ENCODE assay signal across 8 cellular contexts in genomic region chr9:89497978-89498844, GRCh38. TPM values are rescaled to one million over a fixed set of nuclear protein-coding genes. Genes with fewer than 3 reads are reported as not detected.
DNase-seq lines count a peak whose midpoint lies in the region; ATAC-seq lines count a peak whose summit lies in the region.

Gene SEMA4D (minus strand): TSS chr9:89498113. CDS start chr9:89405456, 92,657 bp downstream.

- H4K8ac ChIP-seq in mesenchymal stem cell (ENCODE audit: low read length): peak within 1 kb of the TSS; percentile 78

- H3K27me3 ChIP-seq in endocrine pancreas (ENCODE audit: control insufficient read depth, insufficient read depth, low read length) (no peaks in the 10 kb centered on the region), mesenchymal stem cell (ENCODE audit: control insufficient read depth in 1 of 2, insufficient read depth in 1 of 2, low read length in 2 of 2) (peaks cover 4 to 73% of the 10 kb centered on the region in 2 experiments)

- DNase-seq in GF-D8 (lab: John Stamatoyannopoulos, UW): peak; percentile 66
- DNase-seq in NCI-H2171 treated with DMSO at 0.1 percent for 48 hours (lab: John Stamatoyannopoulos, UW): peak; percentile 82
- DNase-seq in activated CD4-positive, alpha-beta T cell treated with anti-CD3 and anti-CD28 coated beads for 4 hours: peak; percentile 70 to 74
- DNase-seq in mesenchymal stem cell: peak; percentile 60
- peak in 4 of 6 experiments; percentile 14 to 62 (median 32) for DNase-seq in stimulated activated naive CD4-positive, alpha-beta T cell (lab: John Stamatoyannopoulos, UW)
- DNase-seq in dedifferentiated amniotic fluid mesenchymal stem cell (ENCODE audit: extremely low spot score): no peak

- H3K4me3 ChIP-seq in endocrine pancreas (ENCODE audit: control insufficient read depth, insufficient read depth, low read length) (peak within 1 kb of the TSS; percentile 63), mesenchymal stem cell (ENCODE audit: insufficient read depth in 1 of 2, low read depth in 1 of 2, low read length in 2 of 2) (peak within 1 kb of the TSS; percentile 56 to 74)

- no peak within 1 kb of the TSS for H3K27ac ChIP-seq in mesenchymal stem cell (ENCODE audit: low read length, poor library complexity, severe bottlenecking)

- peak within 1 kb of the TSS; percentile 85 for H2AK5ac ChIP-seq in mesenchymal stem cell (ENCODE audit: low read length, severe bottlenecking)

- H3K4me1 ChIP-seq in endocrine pancreas (ENCODE audit: control insufficient read depth, insufficient read depth, low read length) (peaks cover 8% of the 10 kb centered on the region), mesenchymal stem cell (ENCODE audit: control insufficient read depth, insufficient read depth, low read depth, low read length) (peaks cover 36% of the 10 kb centered on the region)

- no peak within 1 kb of the TSS for H2AFZ ChIP-seq in mesenchymal stem cell (ENCODE audit: low read depth, low read length)

- peak within 1 kb of the TSS; percentile 29 for H2BK120ac ChIP-seq in mesenchymal stem cell (ENCODE audit: low read depth, low read length)

- peak within 1 kb of the TSS; percentile 52 for H4K91ac ChIP-seq in mesenchymal stem cell (ENCODE audit: low read length)

- H3K79me1 ChIP-seq in mesenchymal stem cell (replicated peaks; ENCODE audit: low read length, poor library complexity, severe bottlenecking): peaks cover 18% of the 10 kb centered on the region

- WGBS in mesenchymal stem cell: 17% methylated on average over 37 of the region's 42 CpGs

- H3K14ac ChIP-seq in mesenchymal stem cell (ENCODE audit: low read length in 2 of 2): no peak within 1 kb of the TSS

- no peak within 1 kb of the TSS for H2BK12ac ChIP-seq in mesenchymal stem cell (ENCODE audit: low read length in 2 of 2)

- H3K4ac ChIP-seq in mesenchymal stem cell (ENCODE audit: low read depth in 1 of 2, low read length in 2 of 2): no peak within 1 kb of the TSS

- no peak within 1 kb of the TSS for H2BK15ac ChIP-seq in mesenchymal stem cell (ENCODE audit: low read depth, poor library complexity, severe bottlenecking)

- H3K9ac ChIP-seq in endocrine pancreas (ENCODE audit: control insufficient read depth, insufficient read depth, low read length) (peak within 1 kb of the TSS; percentile 73), mesenchymal stem cell (ENCODE audit: low read length) (no peak within 1 kb of the TSS)

- peak within 1 kb of the TSS in 1 of 2 experiments; percentile 26 for H3K18ac ChIP-seq in mesenchymal stem cell (ENCODE audit: low read depth in 1 of 2, low read length in 2 of 2)

- H3K23ac ChIP-seq in mesenchymal stem cell (ENCODE audit: low read length in 2 of 2): no peak within 1 kb of the TSS

- H3K9me3 ChIP-seq in endocrine pancreas (ENCODE audit: control insufficient read depth, low read length): no peaks in the 10 kb centered on the region
- H3K9me3 ChIP-seq in mesenchymal stem cell (ENCODE audit: control insufficient read depth, low read length): no peaks in the 10 kb centered on the region

- peak within 1 kb of the TSS; percentile 85 for H3K4me2 ChIP-seq in mesenchymal stem cell (ENCODE audit: low read length, poor library complexity, severe bottlenecking)

- H2BK5ac ChIP-seq in mesenchymal stem cell (ENCODE audit: low read depth, low read length, poor library complexity, severe bottlenecking): peak within 1 kb of the TSS; percentile 48

- ATAC-seq in HG02588 (IDR thresholded peaks at IDR 0.05; ENCODE audit: unreplicated experiment): peak; percentile 37

- H3K36me3 ChIP-seq in endocrine pancreas (ENCODE audit: control insufficient read depth, insufficient read depth, low read length) (no peaks in the 10 kb centered on the region), mesenchymal stem cell (ENCODE audit: control insufficient read depth in 1 of 2, insufficient read depth in 2 of 2, low read depth in 1 of 2, low read length in 2 of 2) (peaks cover 0 to 5% of the 10 kb centered on the region in 2 experiments)

RNA-seq across cellular contexts. Expression of gene SEMA4D, which starts in this region (rescaled TPM):
- polyA plus RNA-seq in mesenchymal stem cell (2013, experiment 1 of 2): 3.2 TPM
- 3.2 TPM for polyA plus RNA-seq in mesenchymal stem cell (2013, experiment 2 of 2)
